Comparison of ENCODE assay signal across 18 cellular contexts in genomic region chr16:7364054-7364407, GRCh38. TPM values are rescaled to one million over a fixed set of nuclear protein-coding genes. Genes with fewer than 3 reads are reported as not detected.
DNase-seq lines count a peak whose midpoint lies in the region; ATAC-seq and TF ChIP-seq lines count a peak whose summit lies in the region.
"Had no signal": no experiment of that assay in that cellular context is flagged by ENCODE, and none has a peak within 500 bp of the region (broad histone marks: within the 10 kb centered on the region; RNA-seq: fewer than 3 reads in every experiment).

No MANE protein-coding gene starts in this region.

- no peak overlapping the region for H3K4ac ChIP-seq in mesendoderm (ENCODE audit: low read depth, low read length)

- no peak overlapping the region for H2BK120ac ChIP-seq in mesendoderm (ENCODE audit: low read depth, low read length)

- H3K9me3 ChIP-seq in cardiac muscle cell (ENCODE audit: low read depth) (no peaks in the 10 kb centered on the region), skeletal muscle tissue (ENCODE audit: control insufficient read depth in 3 of 3, low read length in 3 of 3) (no peaks in the 10 kb centered on the region)
- H3K9me3 ChIP-seq: A549 had no signal

- H3K27me3 ChIP-seq in cardiac muscle cell, result no peaks in the 10 kb centered on the region
- H3K27me3 ChIP-seq in mesendoderm (ENCODE audit: insufficient read depth, low read length, poor library complexity), result no peaks in the 10 kb centered on the region
- no peaks in the 10 kb centered on the region for H3K27me3 ChIP-seq in skeletal muscle tissue (ENCODE audit: control insufficient read depth in 3 of 3, insufficient read depth in 3 of 3, low read length in 3 of 3)
- H3K27me3 ChIP-seq: SJSA1 had no signal

- no peak overlapping the region for H3K9ac ChIP-seq in mesendoderm (ENCODE audit: low read length)
- H3K9ac ChIP-seq in skeletal muscle tissue (ENCODE audit: low read depth in 1 of 3, low read length in 3 of 3), result peak overlapping the region in 1 of 3 donors; percentile 42
- H3K9ac ChIP-seq: GM23248 had no signal

- H3K4me2 ChIP-seq in mesendoderm (ENCODE audit: low read length), result no peak overlapping the region
- H3K4me2 ChIP-seq: A549 had no signal

- no peak overlapping the region for H2AK5ac ChIP-seq in mesendoderm (ENCODE audit: low read length)

- intact Hi-C loops in Right ventricle myocardium superior (cut with DNase I), result no loop called here

- H3K27ac ChIP-seq in cardiac muscle cell (peak overlapping the region; percentile 44), mesendoderm (ENCODE audit: low read depth, low read length) (no peak overlapping the region), skeletal muscle tissue (ENCODE audit: low read depth, low read length) (peak overlapping the region; percentile 71)
- H3K27ac ChIP-seq: A549, GM23248, SJSA1 had no signal

- no peak for TF ChIP-seq CTCF in cardiac muscle cell (IDR thresholded peaks at IDR 0.05; ENCODE audit: low read depth, low read length)

- no peaks in the 10 kb centered on the region for H3K79me2 ChIP-seq in mesendoderm (ENCODE audit: control insufficient read depth, insufficient read depth, low read length)

- ATAC-seq in Right ventricle myocardium superior (ENCODE audit: poor library complexity) (no peak), GM21515 (IDR thresholded peaks at IDR 0.05; ENCODE audit: unreplicated experiment) (no peak)
- ATAC-seq: A549, GM12878, HCT116 had no signal

- no peak overlapping the region for H3K56ac ChIP-seq in mesendoderm (ENCODE audit: low read length)

- no peak overlapping the region for H3K23ac ChIP-seq in mesendoderm (ENCODE audit: low read length)

- H3K36me3 ChIP-seq in cardiac muscle cell (no peaks in the 10 kb centered on the region), mesendoderm (ENCODE audit: control insufficient read depth, insufficient read depth, low read length) (no peaks in the 10 kb centered on the region), skeletal muscle tissue (ENCODE audit: control insufficient read depth in 3 of 3, insufficient read depth in 3 of 3, low read length in 3 of 3) (no peaks in the 10 kb centered on the region)
- H3K36me3 ChIP-seq: SJSA1 had no signal

- no peak overlapping the region for H2BK15ac ChIP-seq in mesendoderm (replicated peaks; ENCODE audit: low read depth)

- WGBS in mesendoderm (ENCODE audit: extremely low coverage, insufficient coverage, low lambda C conversion rate), result no CpG with 5 or more reads among the region's 6 CpGs

- H3K4me1 ChIP-seq in cardiac muscle cell (ENCODE audit: low read depth) (peaks cover 26% of the 10 kb centered on the region), mesendoderm (ENCODE audit: control insufficient read depth, low read depth, low read length) (no peaks in the 10 kb centered on the region), skeletal muscle tissue (ENCODE audit: control insufficient read depth in 3 of 3, insufficient read depth in 3 of 3, low read length in 3 of 3) (peaks cover 40 to 58% (median 53%) of the 10 kb centered on the region in 3 donors)
- H3K4me1 ChIP-seq: A549, SJSA1 had no signal

- H4K8ac ChIP-seq in mesendoderm (ENCODE audit: low read depth, low read length), result no peak overlapping the region

- H2BK5ac ChIP-seq in mesendoderm (ENCODE audit: low read length), result no peak overlapping the region

- no peaks in the 10 kb centered on the region for H3K79me1 ChIP-seq in mesendoderm (ENCODE audit: low read length)

- no peak for DNase-seq in cardiac muscle cell (ENCODE audit: low read depth in 1 of 2, low spot score in 1 of 2)
- DNase-seq in Right ventricle myocardium superior, result no peak
- peak; percentile 65 for DNase-seq in NCI-H82 treated with DMSO at 0.1 percent for 48 hours (lab: John Stamatoyannopoulos, UW; ENCODE audit: unreplicated experiment)
- DNase-seq in mesendoderm, result peak; percentile 27
- DNase-seq in AG08396 (ENCODE audit: low spot score), result no peak
- DNase-seq: GDM1; GM23248; NCI-H1417 treated with DMSO at 0.1 percent for 48 hours; NCI-H2029; NCI-H2171 treated with DMSO at 0.1 percent for 48 hours; NCI-H510A; NK-92 treated with Interleukin-12 subunit alpha and Interleukin-12 subunit beta, amount 100 ng/mL, for 24 hours had no signal

- H3K18ac ChIP-seq in mesendoderm (ENCODE audit: low read length), result no peak overlapping the region

- no peak overlapping the region for H4K5ac ChIP-seq in mesendoderm (ENCODE audit: low read length)

- H3K4me3 ChIP-seq in cardiac muscle cell (no peak overlapping the region), mesendoderm (ENCODE audit: low read length) (no peak overlapping the region), skeletal muscle tissue (ENCODE audit: low read length in 3 of 3) (peak overlapping the region in 1 of 3 donors; percentile 23)
- H3K4me3 ChIP-seq: A549, GM12878, GM23248, SJSA1 had no signal

RNA-seq across cellular contexts. Expression of gene RBFOX1, which starts 31.4 kb away (rescaled TPM):
- total RNA-seq in cardiac muscle cell, result 2.5 and 5.7 TPM in 2 replicates
- polyA plus RNA-seq in cardiac muscle cell, result 7.4 and 7.6 TPM in 2 replicates
- total RNA-seq in Right ventricle myocardium superior, result 70.2 TPM
- polyA plus RNA-seq in mesendoderm (2013, experiment 1 of 2), result 0.42 TPM
- 0.39 TPM for polyA plus RNA-seq in mesendoderm (2013, experiment 2 of 2)
- total RNA-seq in skeletal muscle tissue, result 26.1 TPM
- total RNA-seq: GM12878, GM23248, SJSA1 had no signal
- polyA plus RNA-seq: A549, GM23248 had no signal

Comparison
In these comparisons a context has a peak if more than half of its experiments do, and no peak if none do; other contexts are left out.
1. DNase-seq: peak in NCI-H82 treated with DMSO at 0.1 percent for 48 hours (single experiment) and mesendoderm (single experiment); none in cardiac muscle cell (0 of 2), Right ventricle myocardium superior (single experiment) and AG08396 (single experiment).